ENCODE assay signal across 1 cellular context in genomic region chr12:55715833-55716581, GRCh38.
TF ChIP-seq lines count a peak whose summit lies in the region.

Gene BLOC1S1, plus strand, starts transcription at chr12:55716046. Its CDS starts 6 bp downstream, at chr12:55716052.

TF ChIP-seq in SK-N-SH, 30 proteins besides CTCF, POLR2A, EP300 and RAD21 (continued from another document):
- TF ChIP-seq MXI1 (IDR thresholded peaks at IDR 0.05; ENCODE audit: low read depth, low read length): peak; percentile 72
- TF ChIP-seq RXRA (IDR thresholded peaks at IDR 0.05; ENCODE audit: borderline replicate concordance, low read depth): no peak
